Comparison of ENCODE assay signal across 19 cellular contexts in the genomic region with DNA sequence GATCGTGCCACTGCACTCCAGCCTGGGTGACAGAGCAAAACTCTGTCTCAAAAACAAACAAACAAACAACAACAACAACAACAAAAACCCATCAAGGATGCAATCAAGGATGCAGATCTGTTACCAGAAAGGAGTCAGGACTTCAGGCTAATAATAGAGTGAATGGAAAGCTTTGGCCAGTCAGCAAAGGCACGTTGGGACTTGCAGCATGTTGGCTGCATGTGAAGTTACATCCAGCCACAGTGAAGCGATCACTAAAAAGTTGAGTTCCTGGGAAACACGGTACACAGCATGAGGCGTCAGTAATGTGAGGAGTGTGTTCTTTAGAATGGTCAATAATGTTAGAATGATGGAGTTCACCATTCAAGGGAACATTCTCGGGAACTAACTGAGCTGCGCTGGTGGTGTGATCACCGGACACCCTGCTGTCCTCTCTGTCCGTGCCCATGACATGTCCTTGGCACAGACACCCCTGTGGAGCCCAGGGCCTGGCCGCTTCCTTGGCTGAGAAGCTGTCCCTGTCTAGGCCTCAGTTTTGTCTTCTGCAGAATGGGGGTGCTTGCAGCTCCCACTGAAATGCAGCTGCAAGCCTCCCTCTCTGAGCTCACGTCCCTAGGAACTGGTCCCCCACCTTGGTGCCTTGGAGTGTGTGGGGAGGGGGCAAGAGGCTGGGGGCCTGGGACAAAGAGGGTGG. TPM values are rescaled to one million over a fixed set of nuclear protein-coding genes. Genes with fewer than 3 reads are reported as not detected.
A peak's percentile ranks its signal among the peaks of the same experiment; 100 is the strongest.
DNase-seq lines count a peak whose midpoint lies in the region; ATAC-seq and TF ChIP-seq lines count a peak whose summit lies in the region.
"Had no signal": no experiment of that assay in that cellular context is flagged by ENCODE, and none has a peak within 500 bp of the region (broad histone marks: within the 10 kb centered on the region; RNA-seq: fewer than 3 reads in every experiment).

No MANE protein-coding gene starts in this region.

- WGBS in IMR-90 (ENCODE audit: extremely low coverage in 2 of 2, insufficient read length in 1 of 2), 2 experiments = 73% methylated on average over 4 of the region's 11 CpGs; no CpG with 5 or more reads in 1 of the 2 experiments
- 20% methylated on average over 11 of the region's 11 CpGs for WGBS in mammary epithelial cell (ENCODE audit: low coverage, missing lambda C conversion rate)
- no CpG with 5 or more reads among the region's 11 CpGs for WGBS in trophoblast cell (ENCODE audit: extremely low coverage, insufficient coverage, insufficient read length)

- no peak overlapping the region; the same call in 1 of the 2 replicates for H2AK5ac ChIP-seq in IMR-90 (ENCODE audit: low read depth, low read length)
- no peak overlapping the region for H2AK5ac ChIP-seq in trophoblast cell (ENCODE audit: low read length)

- H3K4ac ChIP-seq in IMR-90 (ENCODE audit: low read depth, low read length) (no peak overlapping the region), trophoblast cell (ENCODE audit: low read depth, low read length) (no peak overlapping the region)

- POLR2A ChIA-PET in IMR-90 (lab: Charles Lee; ENCODE audit: unreplicated experiment) = interaction anchor here (0.6 kb wide), 2 partner anchors 17 to 127 kb away, joined by 5 to 8 read pairs; no protein-coding TSS in a partner anchor

- peaks cover under 1% of the 10 kb centered on the region; the same call in 1 of the 2 replicates for H3K27me3 ChIP-seq in IMR-90 (ENCODE audit: control insufficient read depth, insufficient read depth, low read length)
- no peaks in the 10 kb centered on the region for H3K27me3 ChIP-seq in mammary epithelial cell (ENCODE audit: insufficient read depth, low read length)
- H3K27me3 ChIP-seq in trophoblast cell (ENCODE audit: insufficient read depth, low read length) = no peaks in the 10 kb centered on the region
- no peaks in the 10 kb centered on the region for H3K27me3 ChIP-seq in ascending aorta
- H3K27me3 ChIP-seq: testis had no signal

- ATAC-seq in IMR-90 (ENCODE audit: low read depth) (no peak), GM18517 (IDR thresholded peaks at IDR 0.05; ENCODE audit: unreplicated experiment) (no peak)
- ATAC-seq: left cardiac atrium had no signal

- no peaks in the 10 kb centered on the region for H3K4me1 ChIP-seq in IMR-90 (ENCODE audit: control insufficient read depth, insufficient read depth, low read length)
- H3K4me1 ChIP-seq in mammary epithelial cell (ENCODE audit: insufficient read depth, low read length) = peaks cover 21% of the 10 kb centered on the region
- H3K4me1 ChIP-seq in trophoblast cell (ENCODE audit: control insufficient read depth in 1 of 2, insufficient read depth in 2 of 2, low read length in 2 of 2) = no peaks in the 10 kb centered on the region
- H3K4me1 ChIP-seq in ascending aorta = no peaks in the 10 kb centered on the region
- H3K4me1 ChIP-seq: testis had no signal

- no peaks in the 10 kb centered on the region for H3K36me3 ChIP-seq in IMR-90 (ENCODE audit: control insufficient read depth, insufficient read depth, low read length)
- H3K36me3 ChIP-seq in mammary epithelial cell (ENCODE audit: insufficient read depth, low read length) = no peaks in the 10 kb centered on the region
- no peaks in the 10 kb centered on the region for H3K36me3 ChIP-seq in trophoblast cell (ENCODE audit: control insufficient read depth in 1 of 2, insufficient read depth in 2 of 2, low read length in 2 of 2)
- H3K36me3 ChIP-seq in ascending aorta = no peaks in the 10 kb centered on the region

- dilution Hi-C loops in IMR-90 (cut with HindIII; ENCODE audit: low sequenced_read_pairs, unreplicated experiment) (no loop called here), mammary epithelial cell (cut with HindIII; ENCODE audit: low sequenced_read_pairs) (loop anchor here (25.0 kb wide), 2 partner anchors 249 to 374 kb away; partner anchors contain the start of gene FAM98C)

- TF ChIP-seq POLR2A in IMR-90 (IDR thresholded peaks at IDR 0.05; ENCODE audit: low read depth, low read length) = no peak

- no peak overlapping the region for H3K18ac ChIP-seq in IMR-90 (ENCODE audit: low read depth, low read length)
- peak overlapping the region; percentile 9 for H3K18ac ChIP-seq in trophoblast cell (ENCODE audit: low read length)

- H2BK15ac ChIP-seq in IMR-90 (ENCODE audit: low read depth, low read length) = no peak overlapping the region

- H3K79me2 ChIP-seq in mammary epithelial cell (ENCODE audit: insufficient read depth, low read length) (no peaks in the 10 kb centered on the region), trophoblast cell (ENCODE audit: control insufficient read depth, insufficient read depth, low read length, poor library complexity) (no peaks in the 10 kb centered on the region)

- H3K9ac ChIP-seq in IMR-90 (ENCODE audit: low read depth, low read length) (no peak overlapping the region), mammary epithelial cell (ENCODE audit: insufficient read depth, low read length) (no peak overlapping the region), trophoblast cell (ENCODE audit: low read length) (no peak overlapping the region)

- no peak overlapping the region for H4K91ac ChIP-seq in IMR-90 (ENCODE audit: insufficient read depth, low read depth, low read length)
- H4K91ac ChIP-seq in trophoblast cell (ENCODE audit: low read depth, low read length) = no peak overlapping the region

- H4K5ac ChIP-seq in IMR-90 (ENCODE audit: low read depth, low read length) = no peak overlapping the region

- H3K14ac ChIP-seq in IMR-90 (replicated peaks; ENCODE audit: low read depth, low read length) = no peak overlapping the region
- H3K14ac ChIP-seq in trophoblast cell (ENCODE audit: low read length) = no peak overlapping the region

- H2BK20ac ChIP-seq in IMR-90 (ENCODE audit: low read depth, low read length) = no peak overlapping the region; the same call in 1 of the 2 replicates

- no peak overlapping the region for H2BK5ac ChIP-seq in IMR-90 (ENCODE audit: low read depth, low read length, poor library complexity, severe bottlenecking)
- H2BK5ac ChIP-seq in trophoblast cell (ENCODE audit: low read depth, low read length, poor library complexity) = no peak overlapping the region

- H3K79me1 ChIP-seq in IMR-90 (ENCODE audit: low read depth in 1 of 2, low read length in 2 of 2) (no peaks in the 10 kb centered on the region), trophoblast cell (ENCODE audit: low read length) (peaks cover 1% of the 10 kb centered on the region)

- H3K23ac ChIP-seq in IMR-90 (ENCODE audit: low read depth, low read length) (no peak overlapping the region), trophoblast cell (ENCODE audit: low read length) (no peak overlapping the region)

- TF ChIP-seq CTCF in IMR-90 (conservative IDR thresholded peaks at IDR 0.05; ENCODE audit: low read depth, low read length) (no peak), mammary epithelial cell (conservative IDR thresholded peaks at IDR 0.05 in 1 of 2, IDR thresholded peaks at IDR 0.05 in 1 of 2; ENCODE audit: extremely low read depth in 1 of 2, insufficient read depth in 1 of 2, low read depth in 1 of 2, low read length in 2 of 2) (no peak), ascending aorta (IDR thresholded peaks at IDR 0.05) (no peak)

- in situ Hi-C loops in IMR-90 (cut with MboI; ENCODE audit: low sequenced_read_pairs) = no loop called here
- in situ Hi-C loops in mammary epithelial cell (cut with MboI; ENCODE audit: low sequenced_read_pairs in 2 of 2) = loop anchor here in 1 of 2 donors (5.0 kb wide), 1 partner anchor 46 kb away; the partner anchor contains the start of gene ECH1

- H2BK12ac ChIP-seq in trophoblast cell (ENCODE audit: low read length) = peak overlapping the region; percentile 13

- H4K8ac ChIP-seq in IMR-90 (ENCODE audit: low read depth in 2 of 2, low read length in 2 of 2) = 0 out of 4 replicates have a peak overlapping the region, but pooled peaks of 1 of the 2 experiments have one; percentile 6
- H4K8ac ChIP-seq in trophoblast cell (ENCODE audit: low read depth, low read length) = no peak overlapping the region

- peak overlapping the region; percentile 8 for H2AFZ ChIP-seq in IMR-90 (replicated peaks; ENCODE audit: low read length, poor library complexity)
- H2AFZ ChIP-seq in mammary epithelial cell (ENCODE audit: low read depth, low read length) = peak overlapping the region; percentile 69
- no peak overlapping the region for H2AFZ ChIP-seq in trophoblast cell (ENCODE audit: insufficient read depth, low read length, poor library complexity)

- DNase-seq in IMR-90 = no peak
- peak; percentile 76 for DNase-seq in mammary epithelial cell
- no peak for DNase-seq in trophoblast cell
- no peak for DNase-seq in ascending aorta (ENCODE audit: low spot score in 2 of 2)
- no peak for DNase-seq in HT-29 (ENCODE audit: low spot score)
- DNase-seq: activated CD4-positive, alpha-beta T cell treated with anti-CD3 and anti-CD28 coated beads, Interleukin-2, amount 50 U/mL, for 4 hours; activated T-cell treated with anti-CD3 and anti-CD28 coated beads, Interleukin-2, amount 50 U/mL, for 24 hours; Caco-2; EL; foreskin melanocyte; left cardiac atrium; NCI-H2081; nephron progenitor cell; testis had no signal

- H3K9me1 ChIP-seq in IMR-90 (ENCODE audit: insufficient read depth, low read length) = no peaks in the 10 kb centered on the region

- H4K12ac ChIP-seq in trophoblast cell (ENCODE audit: low read depth, low read length) = no peak overlapping the region

- no peak overlapping the region for H3K27ac ChIP-seq in IMR-90 (ENCODE audit: insufficient read depth, low read length)
- H3K27ac ChIP-seq in mammary epithelial cell (ENCODE audit: insufficient read depth, low read depth, low read length) = peak overlapping the region; percentile 18
- H3K27ac ChIP-seq in trophoblast cell (ENCODE audit: low read depth, low read length) = no peak overlapping the region
- H3K27ac ChIP-seq in ascending aorta = no peak overlapping the region
- H3K27ac ChIP-seq: testis, VCaP had no signal

- no peak overlapping the region for H2BK120ac ChIP-seq in IMR-90 (ENCODE audit: low read depth, low read length)
- no peak overlapping the region for H2BK120ac ChIP-seq in trophoblast cell (ENCODE audit: insufficient read depth, low read length, poor library complexity)

- no peak for TF ChIP-seq RAD21 in IMR-90 (IDR thresholded peaks at IDR 0.05; ENCODE audit: low read length)

- H3K4me2 ChIP-seq in IMR-90 (ENCODE audit: low read depth, low read length) (no peak overlapping the region), mammary epithelial cell (ENCODE audit: insufficient read depth, low read depth, low read length) (peak overlapping the region; percentile 39), trophoblast cell (ENCODE audit: low read length) (no peak overlapping the region)

- H3K9me3 ChIP-seq in IMR-90 (ENCODE audit: control insufficient read depth, insufficient read depth, low read length) (no peaks in the 10 kb centered on the region), mammary epithelial cell (replicated peaks; ENCODE audit: insufficient read depth, low read length) (no peaks in the 10 kb centered on the region), trophoblast cell (ENCODE audit: insufficient read depth, low read depth, low read length) (no peaks in the 10 kb centered on the region), ascending aorta (no peaks in the 10 kb centered on the region)
- H3K9me3 ChIP-seq: Caco-2, testis had no signal

- no peak overlapping the region for H3K56ac ChIP-seq in IMR-90 (ENCODE audit: extremely low read depth, insufficient read depth, low read length)

- intact Hi-C loops in IMR-90 (cut with micrococcal nuclease) = no loop called here
- intact Hi-C loops in mammary epithelial cell (cut with micrococcal nuclease) = loop anchor here (5.0 kb wide), 1 partner anchor 51 kb away; no protein-coding TSS in a partner anchor
- intact Hi-C loops in ascending aorta (cut with DNase I) = no loop called here

- H4K20me1 ChIP-seq in IMR-90 (ENCODE audit: insufficient read depth, low read length) (no peaks in the 10 kb centered on the region), mammary epithelial cell (ENCODE audit: insufficient read depth, low read length) (no peaks in the 10 kb centered on the region)

- no TSS peak for BruUV-seq in IMR-90 (replicated peaks; lab: Mats Ljungman, UMichigan)
- BruUV-seq in mammary epithelial cell (replicated peaks; lab: Mats Ljungman, UMichigan) = no TSS peak

- CTCF ChIA-PET in IMR-90 (lab: Yijun Ruan, JAX) = interaction anchor here (1.3 kb wide), 1 partner anchor 17 kb away, joined by 4 read pairs; no protein-coding TSS in a partner anchor
- CTCF ChIA-PET in mammary epithelial cell (lab: Charles Lee; ENCODE audit: low non-redundant PET) = interaction anchor here (0.7 kb wide), 2 partner anchors 21 to 68 kb away, joined by 3 to 8 read pairs; no protein-coding TSS in a partner anchor

- H3K4me3 ChIP-seq in IMR-90 (ENCODE audit: insufficient read depth, low read depth, low read length) (no peak overlapping the region), mammary epithelial cell (replicated peaks in 1 of 3; ENCODE audit: insufficient read depth in 1 of 3, low read depth in 2 of 3, low read length in 3 of 3) (no peak overlapping the region), trophoblast cell (ENCODE audit: low read depth, low read length) (no peak overlapping the region), ascending aorta (no peak overlapping the region)
- H3K4me3 ChIP-seq: testis had no signal

- no peak overlapping the region for H2AK9ac ChIP-seq in IMR-90 (replicated peaks; ENCODE audit: low read depth, low read length, poor library complexity)

RNA-seq across cellular contexts. Expression of gene LGALS7B, which starts 2.3 kb away (rescaled TPM):
- not detected in 2 replicates for total RNA-seq in IMR-90 (2012; rRNA removed)
- polyA plus RNA-seq in IMR-90 (2012; rRNA removed) = not detected in 2 replicates
- polyA plus RNA-seq in IMR-90 (2012; cell fraction: cytosol; rRNA removed) = not detected in 2 replicates
- not detected in 2 replicates for polyA plus RNA-seq in IMR-90 (2012; cell fraction: nucleus; rRNA removed; ENCODE audit: low replicate concordance)
- total RNA-seq in mammary epithelial cell = 100 to 1,000 TPM in 1 of 2 donors, under 1 TPM in 1; 0.73 to 210 TPM
- polyA plus RNA-seq in mammary epithelial cell = 688 TPM
- polyA minus RNA-seq in mammary epithelial cell = 2.2 TPM
- polyA plus RNA-seq in trophoblast cell (2013) = not detected in 2 replicates
- not detected for total RNA-seq in ascending aorta
- total RNA-seq in HT-29 (2014; rRNA removed; shearing (Covaris generic)) = 6.0 TPM in 1 of 2 replicates, not detected in the other
- total RNA-seq: Caco-2; left cardiac atrium; mesothelial cell of epicardium; pulmonary artery endothelial cell; T-helper 1 cell treated with Interleukin-12 subunit alpha and Interleukin-12 subunit beta and Interleukin-4 antibody, amounts not matched to agents 30 ng/mL and 1 ng/mL, for 36 hours had no signal

RNA-seq across cellular contexts. Expression of gene LGALS7, which starts 13.4 kb away (rescaled TPM):
- not detected in 2 replicates for total RNA-seq in IMR-90 (2012; rRNA removed)
- polyA plus RNA-seq in IMR-90 (2012; rRNA removed) = not detected in 2 replicates
- polyA plus RNA-seq in IMR-90 (2012; cell fraction: cytosol; rRNA removed) = not detected in 2 replicates
- polyA plus RNA-seq in IMR-90 (2012; cell fraction: nucleus; rRNA removed; ENCODE audit: low replicate concordance) = not detected in 2 replicates
- total RNA-seq in mammary epithelial cell = 1 to 10 TPM in 1 of 2 donors, not detected in 1; 6.3 TPM
- 50.4 TPM for polyA plus RNA-seq in mammary epithelial cell
- 16.3 TPM for polyA minus RNA-seq in mammary epithelial cell
- polyA plus RNA-seq in trophoblast cell (2013) = not detected in 2 replicates
- total RNA-seq in ascending aorta = not detected
- 1.5 TPM in 1 of 2 replicates, not detected in the other for total RNA-seq in HT-29 (2014; rRNA removed; shearing (Covaris generic))
- total RNA-seq: Caco-2; left cardiac atrium; mesothelial cell of epicardium; pulmonary artery endothelial cell; T-helper 1 cell treated with Interleukin-12 subunit alpha and Interleukin-12 subunit beta and Interleukin-4 antibody, amounts not matched to agents 30 ng/mL and 1 ng/mL, for 36 hours; testis had no signal

RNA-seq across cellular contexts. Expression of gene LGALS4, which starts 26.0 kb away (rescaled TPM):
- total RNA-seq in IMR-90 (2012; rRNA removed) (not detected in 2 replicates), mammary epithelial cell (under 1 TPM in 1 of 2 donors, not detected in 1; 0.47 TPM), ascending aorta (not detected)
- polyA plus RNA-seq in IMR-90 (2012; rRNA removed) (0.10 and 0.29 TPM in 2 replicates), mammary epithelial cell (0.20 TPM)
- not detected in 2 replicates for polyA plus RNA-seq in IMR-90 (2012; cell fraction: cytosol; rRNA removed)
- polyA plus RNA-seq in IMR-90 (2012; cell fraction: nucleus; rRNA removed; ENCODE audit: low replicate concordance) = 1.2 and 1.3 TPM in 2 replicates
- not detected for polyA minus RNA-seq in mammary epithelial cell
- 0.10 and 0.19 TPM in 2 replicates for polyA plus RNA-seq in trophoblast cell (2013)
- total RNA-seq in HT-29 (2014; rRNA removed; shearing (Covaris generic)) = 959 and 1,005 TPM in 2 replicates
- total RNA-seq: pulmonary artery endothelial cell had no signal

RNA-seq across cellular contexts. Expression of gene CAPN12, which starts 42.4 kb away (rescaled TPM):
- total RNA-seq in IMR-90 (2012; rRNA removed) = 0.18 TPM in 1 of 2 replicates, not detected in the other
- polyA plus RNA-seq in IMR-90 (2012; rRNA removed) = 0.97 and 0.99 TPM in 2 replicates
- polyA plus RNA-seq in IMR-90 (2012; cell fraction: cytosol; rRNA removed) = 0.27 and 0.67 TPM in 2 replicates
- 8.4 and 12.7 TPM in 2 replicates for polyA plus RNA-seq in IMR-90 (2012; cell fraction: nucleus; rRNA removed; ENCODE audit: low replicate concordance)
- 1 to 10 TPM in 1 of 2 donors, under 1 TPM in 1; 0.49 to 1.0 TPM for total RNA-seq in mammary epithelial cell
- 4.6 TPM for polyA plus RNA-seq in mammary epithelial cell
- polyA minus RNA-seq in mammary epithelial cell = not detected
- polyA plus RNA-seq in trophoblast cell (2013) = 11.0 and 11.5 TPM in 2 replicates
- total RNA-seq in ascending aorta = not detected
- 50.6 and 53.9 TPM in 2 replicates for total RNA-seq in HT-29 (2014; rRNA removed; shearing (Covaris generic))

RNA-seq across cellular contexts. Expression of gene ECH1, which starts 44.9 kb away (rescaled TPM):
- total RNA-seq in IMR-90 (2012; rRNA removed) (15.0 and 15.6 TPM in 2 replicates), mammary epithelial cell (10 to 100 TPM; 66.0 to 75.9 TPM), ascending aorta (67.6 TPM)
- polyA plus RNA-seq in IMR-90 (2012; rRNA removed) (62.1 and 62.3 TPM in 2 replicates), mammary epithelial cell (74.5 TPM)
- polyA plus RNA-seq in IMR-90 (2012; cell fraction: cytosol; rRNA removed) = 91.1 and 125 TPM in 2 replicates
- 56.4 and 61.3 TPM in 2 replicates for polyA plus RNA-seq in IMR-90 (2012; cell fraction: nucleus; rRNA removed; ENCODE audit: low replicate concordance)
- 85.9 TPM for polyA minus RNA-seq in mammary epithelial cell
- polyA plus RNA-seq in trophoblast cell (2013) = 186 and 200 TPM in 2 replicates
- 252 and 285 TPM in 2 replicates for total RNA-seq in HT-29 (2014; rRNA removed; shearing (Covaris generic))

Comparison
In these comparisons a context has a peak if more than half of its experiments do, and no peak if none do; other contexts are left out.
1. RNA of gene LGALS4, which starts 26.0 kb away (total RNA-seq): 959 to 1,005 TPM in HT-29; 0.47 TPM in mammary epithelial cell, not detected in IMR-90 and not detected in ascending aorta (single experiment); every median in the first group is over 100 times any median in the second.